In genomic region chr5:100828071-100828689, GRCh38 we compare ENCODE assay signal across 8 cellular contexts.
DNase-seq lines count a peak whose midpoint lies in the region; ATAC-seq, FAIRE-seq and TF ChIP-seq lines count a peak whose summit lies in the region.
"Had no signal": no experiment of that assay in that cellular context is flagged by ENCODE, and none has a peak within 500 bp of the region (broad histone marks: within the 10 kb centered on the region; RNA-seq: fewer than 3 reads in every experiment).

No MANE protein-coding gene starts in this region.

- H3K9me3 ChIP-seq in right atrium auricular region (no peaks in the 10 kb centered on the region), kidney (ENCODE audit: control insufficient read depth in 1 of 2, low read length in 2 of 2) (no peaks in the 10 kb centered on the region)

- no peaks in the 10 kb centered on the region for H3F3A ChIP-seq in GM23338 (replicated peaks; ENCODE audit: low read depth)

- H3K4me3 ChIP-seq in GM23338 (no peak overlapping the region), right atrium auricular region (peak overlapping the region in 1 of 2 donors; percentile 2), kidney (ENCODE audit: low read length in 2 of 2) (no peak overlapping the region)
- H3K4me3 ChIP-seq: SK-N-MC had no signal

- H3K4me1 ChIP-seq in GM23338 (ENCODE audit: insufficient read depth): peaks cover 18% of the 10 kb centered on the region
- H3K4me1 ChIP-seq in right atrium auricular region: peaks cover 0 to 17% of the 10 kb centered on the region in 2 donors
- H3K4me1 ChIP-seq in kidney (ENCODE audit: control insufficient read depth in 1 of 2, insufficient read depth in 1 of 2, low read depth in 1 of 2, low read length in 2 of 2): no peaks in the 10 kb centered on the region

- no peaks in the 10 kb centered on the region for H3K9me2 ChIP-seq in GM23338 (ENCODE audit: insufficient read depth)

- no peaks in the 10 kb centered on the region for H3K36me3 Mint-ChIP-seq in GM23338 (ENCODE audit: low read depth)

- H3K27me3 ChIP-seq in GM23338 (ENCODE audit: insufficient read depth) (no peaks in the 10 kb centered on the region), right atrium auricular region (no peaks in the 10 kb centered on the region)

- H2AFZ ChIP-seq in GM23338: peak overlapping the region; percentile 29; the same call in 1 of the 2 replicates

- no peak for FAIRE-seq in kidney (lab: Jason Lieb, UNC)

- intact Hi-C loops in kidney (cut with DNase I): no loop called here

- no peaks in the 10 kb centered on the region for H3K27me3 Mint-ChIP-seq in GM23338 (ENCODE audit: insufficient read depth, low read depth, poor library complexity)

- H3K4me2 ChIP-seq in GM23338: no peak overlapping the region

- no peak overlapping the region for H3K4me3 Mint-ChIP-seq in GM23338

- TF ChIP-seq CTCF in GM23338 (conservative IDR thresholded peaks at IDR 0.05; ENCODE audit: low read depth in 2 of 2) (no peak), right atrium auricular region (IDR thresholded peaks at IDR 0.05) (no peak), kidney (IDR thresholded peaks at IDR 0.05; ENCODE audit: borderline replicate concordance, extremely low read depth, insufficient read depth) (no peak)

- H3K36me3 ChIP-seq in GM23338 (ENCODE audit: insufficient read depth): no peaks in the 10 kb centered on the region
- no peaks in the 10 kb centered on the region for H3K36me3 ChIP-seq in right atrium auricular region
- H3K36me3 ChIP-seq in kidney (ENCODE audit: control insufficient read depth in 1 of 2, insufficient read depth in 2 of 2, low read length in 2 of 2): no peaks in the 10 kb centered on the region

- H3K79me2 ChIP-seq in GM23338 (replicated peaks; ENCODE audit: insufficient read depth): no peaks in the 10 kb centered on the region

- no peak overlapping the region for H3K9ac ChIP-seq in kidney (ENCODE audit: low read length in 2 of 2)

- ATAC-seq in GM18870 (IDR thresholded peaks at IDR 0.05; ENCODE audit: unreplicated experiment) (peak; percentile 81), GM23338 (no peak)

- H3K4me1 Mint-ChIP-seq in GM23338: peaks cover 24% of the 10 kb centered on the region; the same call in 2 of the 3 replicates

- no peaks in the 10 kb centered on the region for H3K9me3 Mint-ChIP-seq in GM23338

- DNase-seq in GM23338 (ENCODE audit: low spot score): no peak
- peak; percentile 47 to 70 for DNase-seq in NOMO-1 (lab: John Stamatoyannopoulos, UW; ENCODE audit: unreplicated experiment in 2 of 2)
- DNase-seq in right atrium auricular region (ENCODE audit: low spot score): no peak
- no peak for DNase-seq in RKO (ENCODE audit: low spot score)
- DNase-seq in AG08395 (ENCODE audit: low spot score): no peak
- DNase-seq in kidney: no peak

- H3K27ac ChIP-seq in GM23338 (ENCODE audit: low read depth) (no peak overlapping the region), right atrium auricular region (peak overlapping the region; percentile 42 to 63), kidney (ENCODE audit: low read depth in 2 of 2, low read length in 2 of 2) (no peak overlapping the region)
- H3K27ac ChIP-seq: SK-N-MC had no signal

- peak overlapping the region; percentile 50; the same call in 1 of the 2 replicates for H3K27ac Mint-ChIP-seq in GM23338

- H4K20me1 ChIP-seq in GM23338 (replicated peaks; ENCODE audit: insufficient read depth): no peaks in the 10 kb centered on the region

TF ChIP-seq in GM23338, 12 proteins besides CTCF, POLR2A, EP300 and RAD21 (continues in another document):
- TF ChIP-seq CREB1 (CRISPR knock-in tag; IDR thresholded peaks at IDR 0.05; ENCODE audit: low read depth) (no peak), POLR2AphosphoS5 (IDR thresholded peaks at IDR 0.05; ENCODE audit: low read depth) (no peak), EZH2 (IDR thresholded peaks at IDR 0.05; ENCODE audit: low read depth, unreplicated experiment) (no peak), ZNF331 (CRISPR knock-in tag; IDR thresholded peaks at IDR 0.05; ENCODE audit: low read depth) (no peak), NANOG (IDR thresholded peaks at IDR 0.05; ENCODE audit: borderline replicate concordance) (no peak), STAT1 (IDR thresholded peaks at IDR 0.05; ENCODE audit: unreplicated experiment) (no peak), JUNB (IDR thresholded peaks at IDR 0.05; ENCODE audit: unreplicated experiment) (no peak), ZNF114 (CRISPR knock-in tag; IDR thresholded peaks at IDR 0.05) (no peak), EZH2phosphoT487 (IDR thresholded peaks at IDR 0.05; ENCODE audit: unreplicated experiment) (no peak), ETS1 (IDR thresholded peaks at IDR 0.05) (no peak), ZNF462 (CRISPR knock-in tag; IDR thresholded peaks at IDR 0.05) (no peak)

Comparison
In these comparisons a context has a peak if more than half of its experiments do, and no peak if none do; other contexts are left out.
1. DNase-seq: peak in NOMO-1 (2 of 2); none in GM23338 (single experiment), right atrium auricular region (single experiment), RKO (single experiment), AG08395 (single experiment) and kidney (single experiment).
2. H3K27ac ChIP-seq: peak in right atrium auricular region (2 of 2); none in GM23338 (single experiment) and kidney (0 of 2).